Comparison of ENCODE assay signal across 27 cellular contexts in genomic region chr18:74326238-74326637, GRCh38. TPM values are rescaled to one million over a fixed set of nuclear protein-coding genes. Genes with fewer than 3 reads are reported as not detected.
"Had no signal": no experiment of that assay in that cellular context is flagged by ENCODE, and none has a peak within 500 bp of the region (broad histone marks: within the 10 kb centered on the region; RNA-seq: fewer than 3 reads in every experiment).

No MANE protein-coding gene starts in this region.

- DNase-seq: activated CD4-positive, alpha-beta memory T cell treated with anti-CD3 and anti-CD28 coated beads, Interleukin-2, amount 10 ng/mL, durations not matched to agents 7 days and 5 days; activated CD4-positive, alpha-beta T cell treated with anti-CD3 and anti-CD28 coated beads, Interleukin-2, amount 10 ng/mL, durations not matched to agents 24 days and 14 days; activated effector memory CD4-positive, alpha-beta T cell treated with anti-CD3 and anti-CD28 coated beads, Interleukin-2, amount 50 U/mL, for 16 hours; activated naive CD4-positive, alpha-beta T cell treated with anti-CD3 and anti-CD28 coated beads, Interleukin-2, amount 10 ng/mL, durations not matched to agents 7 days and 5 days; activated T-cell treated with anti-CD3 and anti-CD28 coated beads, Interleukin-2, amount 50 U/mL, for 72 hours; cerebellar nuclear complex; glutamatergic neuron; hypothalamus; stimulated activated CD4-positive, alpha-beta T cell treated with anti-CD3 and anti-CD28 coated beads, Interleukin-2, amount 100 ng/mL, for 24 hours; stimulated activated naive CD8-positive, alpha-beta T cell treated with anti-CD3 and anti-CD28 coated beads, Interleukin-15, amount 100 ng/mL, for 72 hours; T-cell; tibial artery had no signal

- H3K27me3 ChIP-seq: tibial artery had no signal

- H3K36me3 ChIP-seq: tibial artery had no signal

- H3K27ac ChIP-seq: tibial artery, VCaP had no signal

- H3K4me1 ChIP-seq: tibial artery had no signal

- H3K9me3 ChIP-seq: tibial artery had no signal

- FAIRE-seq: endometrium, frontal cortex, islet of Langerhans had no signal

- ATAC-seq: activated CD4-positive, CD25-positive, alpha-beta regulatory T cell treated with anti-CD3 and anti-CD28 coated beads, Interleukin-2, amount 50 U/mL, for 24 hours; activated T-cell treated with anti-CD3 and anti-CD28 coated beads, Interleukin-2, amount 50 U/mL, for 72 hours; stimulated activated effector memory CD8-positive, alpha-beta T cell treated with anti-CD3 and anti-CD28 coated beads, Interleukin-12 subunit alpha, Interleukin-12 subunit beta, amount 100 ng/mL, for 72 hours; stimulated activated naive CD8-positive, alpha-beta T cell treated with anti-CD3 and anti-CD28 coated beads, Interleukin-15, amount 100 ng/mL, for 72 hours; T-cell had no signal

- H3K4me3 ChIP-seq: tibial artery had no signal

RNA-seq across cellular contexts. Expression of gene C18orf63, which starts 10.6 kb away (rescaled TPM):
- total RNA-seq: activated CD4-positive, alpha-beta memory T cell treated with anti-CD3 and anti-CD28 coated beads, Interleukin-2, amount 10 ng/mL, durations not matched to agents 7 days and 5 days; activated CD4-positive, alpha-beta T cell treated with anti-CD3 and anti-CD28 coated beads, Interleukin-2, amount 10 ng/mL, durations not matched to agents 24 days and 14 days; activated T-cell treated with anti-CD3 and anti-CD28 coated beads, Interleukin-2, amount 50 U/mL, for 72 hours; epithelial cell of proximal tubule; fibroblast of lung; frontal cortex; liver; mononuclear cell; myocyte; omental fat pad; posterior vena cava; T-cell; urinary bladder had no signal
- polyA plus RNA-seq: fibroblast of lung, liver, neural cell, urinary bladder had no signal
